11 cellular contexts compared by ENCODE assay signal in genomic region chr2:105324732-105325131, GRCh38. TPM values are rescaled to one million over a fixed set of nuclear protein-coding genes. Genes with fewer than 3 reads are reported as not detected.
DNase-seq lines count a peak whose midpoint lies in the region; ATAC-seq and TF ChIP-seq lines count a peak whose summit lies in the region.
"Had no signal": no experiment of that assay in that cellular context is flagged by ENCODE, and none has a peak within 500 bp of the region (broad histone marks: within the 10 kb centered on the region; RNA-seq: fewer than 3 reads in every experiment).

No MANE protein-coding gene starts in this region.

- WGBS in ectodermal cell, 2 experiments: 86 to 88% methylated on average over 4 of the region's 4 CpGs
- WGBS in lower leg skin, 2 donors: 67 to 74% methylated on average over 4 of the region's 4 CpGs

- peaks cover 4% of the 10 kb centered on the region for H3K36me3 Mint-ChIP-seq in nephron progenitor cell (ENCODE audit: low read depth)

- H3K4me2 ChIP-seq in BLaER1: no peak overlapping the region

- no peak for TF ChIP-seq POLR2A in lower leg skin (IDR thresholded peaks at IDR 0.05)

- H3K27ac ChIP-seq in BLaER1: 0 out of 2 replicates have a peak overlapping the region, but pooled peaks have one; percentile 13
- H3K27ac ChIP-seq in ectodermal cell (ENCODE audit: insufficient read depth, low read depth, low read length, poor library complexity, severe bottlenecking): peak overlapping the region; percentile 47
- H3K27ac ChIP-seq: suprapubic skin had no signal

- H3K4me1 ChIP-seq in BLaER1 (peaks cover 52% of the 10 kb centered on the region), ectodermal cell (ENCODE audit: control insufficient read depth, insufficient read depth, low read length) (peaks cover 10% of the 10 kb centered on the region)

- DNase-seq in LoVo (ENCODE audit: low spot score): peak; percentile 22
- no peak for DNase-seq in nephron progenitor cell
- DNase-seq in RKO (ENCODE audit: low spot score): no peak
- no peak for DNase-seq in NCI-H526 (lab: John Stamatoyannopoulos, UW)
- no peak for DNase-seq in lower leg skin (ENCODE audit: low spot score in 2 of 2)
- DNase-seq: activated gamma-delta T cell treated with Interleukin-2 at 50 U/mL for 16 hours, NCI-H2029 treated with DMSO at 0.1 percent for 48 hours had no signal

- H3K4me1 Mint-ChIP-seq in nephron progenitor cell: peaks cover 28% of the 10 kb centered on the region

- peak overlapping the region; percentile 92 for H3K27ac Mint-ChIP-seq in nephron progenitor cell

- no peak overlapping the region for H3K4me3 ChIP-seq in BLaER1
- H3K4me3 ChIP-seq in ectodermal cell (ENCODE audit: insufficient read depth, low read depth, low read length): no peak overlapping the region
- H3K4me3 ChIP-seq in lower leg skin (ENCODE audit: low read depth, poor library complexity, severe bottlenecking): no peak overlapping the region
- H3K4me3 ChIP-seq: suprapubic skin had no signal

- H3K27me3 ChIP-seq in BLaER1: no peaks in the 10 kb centered on the region
- H3K27me3 ChIP-seq in ectodermal cell (ENCODE audit: control insufficient read depth, insufficient read depth, low read length, poor library complexity, severe bottlenecking): no peaks in the 10 kb centered on the region
- H3K27me3 ChIP-seq: suprapubic skin had no signal

- no peaks in the 10 kb centered on the region for H3K9me3 Mint-ChIP-seq in nephron progenitor cell

- no peak for TF ChIP-seq CTCF in nephron progenitor cell (IDR thresholded peaks at IDR 0.05)
- TF ChIP-seq CTCF in lower leg skin (IDR thresholded peaks at IDR 0.05): no peak

- no peaks in the 10 kb centered on the region for H3K9me3 ChIP-seq in BLaER1
- H3K9me3 ChIP-seq in ectodermal cell (ENCODE audit: control insufficient read depth, low read length): no peaks in the 10 kb centered on the region
- H3K9me3 ChIP-seq: suprapubic skin had no signal

- H4K20me1 ChIP-seq in BLaER1: peaks cover 84% of the 10 kb centered on the region

- no peak overlapping the region for H3K9ac ChIP-seq in BLaER1

- H3K27me3 Mint-ChIP-seq in nephron progenitor cell (ENCODE audit: low read depth, poor library complexity): peaks cover 5% of the 10 kb centered on the region

- no peak for ATAC-seq in HG03457 (IDR thresholded peaks at IDR 0.05; ENCODE audit: unreplicated experiment)

- H3K4me3 Mint-ChIP-seq in nephron progenitor cell: no peak overlapping the region

- H3K36me3 ChIP-seq in BLaER1 (peaks cover 29% of the 10 kb centered on the region), ectodermal cell (ENCODE audit: control insufficient read depth, insufficient read depth, low read length) (no peaks in the 10 kb centered on the region)
- H3K36me3 ChIP-seq: suprapubic skin had no signal

- intact Hi-C loops in lower leg skin (cut with DNase I; ENCODE audit: low total_unique reads): no loop called here

RNA-seq across cellular contexts. Expression of gene TGFBRAP1, which starts 4.8 kb away (rescaled TPM):
- polyA plus RNA-seq in ectodermal cell (2013, experiment 1 of 4): 21.3 TPM
- 22.6 TPM for polyA plus RNA-seq in ectodermal cell (2013, experiment 2 of 4)
- polyA plus RNA-seq in ectodermal cell (2013, experiment 3 of 4): 15.7 TPM
- 15.8 TPM for polyA plus RNA-seq in ectodermal cell (2013, experiment 4 of 4)
- total RNA-seq in lower leg skin: 10 to 100 TPM; 30.2 to 35.2 (median 34.4) TPM

RNA-seq across cellular contexts. Expression of gene C2orf49, which starts 12.6 kb away (rescaled TPM):
- 29.9 TPM for polyA plus RNA-seq in ectodermal cell (2013, experiment 1 of 4)
- 22.6 TPM for polyA plus RNA-seq in ectodermal cell (2013, experiment 2 of 4)
- polyA plus RNA-seq in ectodermal cell (2013, experiment 3 of 4): 21.2 TPM
- polyA plus RNA-seq in ectodermal cell (2013, experiment 4 of 4): 27.2 TPM
- total RNA-seq in lower leg skin: 10 to 100 TPM; 16.9 to 29.1 (median 21.3) TPM
